Comparison of ENCODE assay signal across 8 cellular contexts in genomic region chr17:45293413-45294211, GRCh38. TPM values are rescaled to one million over a fixed set of nuclear protein-coding genes. Genes with fewer than 3 reads are reported as not detected.
A peak's percentile ranks its signal among the peaks of the same experiment; 100 is the strongest.
DNase-seq lines count a peak whose midpoint lies in the region; ATAC-seq and TF ChIP-seq lines count a peak whose summit lies in the region.

No MANE protein-coding gene starts in this region.

- no peaks in the 10 kb centered on the region for H3K27me3 Mint-ChIP-seq in naive thymus-derived CD8-positive, alpha-beta T cell

- ATAC-seq in naive thymus-derived CD8-positive, alpha-beta T cell = no peak
- ATAC-seq in GM18519 (IDR thresholded peaks at IDR 0.05; ENCODE audit: low FRiP score, unreplicated experiment) = no peak

- H3K4me1 Mint-ChIP-seq in naive thymus-derived CD8-positive, alpha-beta T cell = peaks cover 26 to 77% (median 68%) of the 10 kb centered on the region in 4 donors

- H3K36me3 Mint-ChIP-seq in naive thymus-derived CD8-positive, alpha-beta T cell = peaks cover 0 to 53% (median under 1%) of the 10 kb centered on the region in 3 donors

- DNase-seq in HK-2 (ENCODE audit: unreplicated experiment) (peak; percentile 87), WERI-Rb-1 (peak; percentile 70), fibroblast of pulmonary artery (ENCODE audit: low read depth) (peak; percentile 87), GM10248 (ENCODE audit: extremely low spot score) (no peak), NCI-H1092 (lab: John Stamatoyannopoulos, UW) (no peak)
- peak in 1 of 10 donors; percentile 49 for DNase-seq in naive thymus-derived CD8-positive, alpha-beta T cell

- no peak overlapping the region for H3K4me3 ChIP-seq in BLaER1 treated with 17β-estradiol and CSF1 and Interleukin-3, amounts not matched to agents 10 nM and 100 nM
- H3K4me3 ChIP-seq in WERI-Rb-1 (ENCODE audit: low read depth, low read length) = no peak overlapping the region
- no peak overlapping the region for H3K4me3 ChIP-seq in fibroblast of pulmonary artery (replicated peaks; ENCODE audit: low read depth, low read length)

- H3K27me3 ChIP-seq in BLaER1 treated with 17β-estradiol and CSF1 and Interleukin-3, amounts not matched to agents 10 nM and 100 nM = no peaks in the 10 kb centered on the region
- H3K27me3 ChIP-seq in WERI-Rb-1 (ENCODE audit: insufficient read depth, low read depth, severe bottlenecking) = no peaks in the 10 kb centered on the region

- H3K4me2 ChIP-seq in BLaER1 treated with 17β-estradiol and CSF1 and Interleukin-3, amounts not matched to agents 10 nM and 100 nM = peak overlapping the region; percentile 75 to 97 (median 92)

- CTCF ChIA-PET in GM10248 (lab: Yijun Ruan, JAX) = interaction anchor here (1.0 to 28.2 kb wide), 9 partner anchors 16 to 97 kb away, joined by 3 to 497 read pairs (median 5); partner anchors contain the start of gene MAP3K14

- peak overlapping the region; percentile 28 to 88 (median 74) for H3K27ac Mint-ChIP-seq in naive thymus-derived CD8-positive, alpha-beta T cell

- POLR2A ChIA-PET in naive thymus-derived CD8-positive, alpha-beta T cell (lab: Charles Lee) = interaction anchor here (1.3 to 1.6 kb wide), 3 partner anchors 19 to 26 kb away, joined by 4 to 9 read pairs (median 4); no protein-coding TSS in a partner anchor
- POLR2A ChIA-PET in GM10248 (lab: Yijun Ruan, JAX) = interaction anchor here (0.8 to 1.1 kb wide), 3 partner anchors 11 to 46 kb away, joined by 3 to 6 read pairs (median 3); no protein-coding TSS in a partner anchor

- H3K4me3 Mint-ChIP-seq in naive thymus-derived CD8-positive, alpha-beta T cell = no peak overlapping the region

- TF ChIP-seq CTCF in WERI-Rb-1 (IDR thresholded peaks at IDR 0.05; ENCODE audit: low read depth, low read length) = no peak
- peak; percentile 17 for TF ChIP-seq CTCF in fibroblast of pulmonary artery (IDR thresholded peaks at IDR 0.05; ENCODE audit: low read length, missing control alignments)
- TF ChIP-seq CTCF in GM10248 (IDR thresholded peaks at IDR 0.05; ENCODE audit: control extremely low read depth, extremely low read depth, low read depth, missing control alignments) = no peak

- no peaks in the 10 kb centered on the region for H3K9me3 ChIP-seq in BLaER1 treated with 17β-estradiol and CSF1 and Interleukin-3, amounts not matched to agents 10 nM and 100 nM (replicated peaks in 1 of 11)
- H3K9me3 ChIP-seq in WERI-Rb-1 (ENCODE audit: severe bottlenecking) = no peaks in the 10 kb centered on the region

- H3K9ac ChIP-seq in BLaER1 treated with 17β-estradiol and CSF1 and Interleukin-3, amounts not matched to agents 10 nM and 100 nM = peak overlapping the region in 9 of 11 experiments; percentile 13 to 59 (median 25); a peak in 13 of 22 replicates

- peaks cover 0 to 87% (median 66%) of the 10 kb centered on the region in 11 experiments; a peak in 18 of 22 replicates for H4K20me1 ChIP-seq in BLaER1 treated with 17β-estradiol and CSF1 and Interleukin-3, amounts not matched to agents 10 nM and 100 nM

- peaks cover 8 to 54% (median 24%) of the 10 kb centered on the region in 11 experiments; a peak in 17 of 22 replicates for H3K36me3 ChIP-seq in BLaER1 treated with 17β-estradiol and CSF1 and Interleukin-3, amounts not matched to agents 10 nM and 100 nM
- H3K36me3 ChIP-seq in WERI-Rb-1 = peaks cover 25% of the 10 kb centered on the region

- H3K4me1 ChIP-seq in BLaER1 treated with 17β-estradiol and CSF1 and Interleukin-3, amounts not matched to agents 10 nM and 100 nM = peaks cover 98 to 100% (median 99%) of the 10 kb centered on the region in 10 experiments

- H3K27ac ChIP-seq in BLaER1 treated with 17β-estradiol and CSF1 and Interleukin-3, amounts not matched to agents 10 nM and 100 nM = peak overlapping the region; percentile 16 to 90 (median 66); a peak in 20 of 22 replicates
- peak overlapping the region; percentile 24 for H3K27ac ChIP-seq in WERI-Rb-1

- H3K9me3 Mint-ChIP-seq in naive thymus-derived CD8-positive, alpha-beta T cell = no peaks in the 10 kb centered on the region

RNA-seq across cellular contexts. Expression of gene MAP3K14, which starts 23.2 kb away (rescaled TPM):
- total RNA-seq in naive thymus-derived CD8-positive, alpha-beta T cell = 10 to 100 TPM; 37.6 to 37.8 TPM
- polyA plus RNA-seq in naive thymus-derived CD8-positive, alpha-beta T cell = 1 to 10 TPM in 2 of 3 donors, under 1 TPM in 1; 0.73 to 7.2 (median 1.8) TPM

RNA-seq across cellular contexts. Expression of gene SPATA32, which starts 31.7 kb away (rescaled TPM):
- total RNA-seq in naive thymus-derived CD8-positive, alpha-beta T cell = under 1 TPM; 0.47 to 0.75 TPM
- polyA plus RNA-seq in naive thymus-derived CD8-positive, alpha-beta T cell = under 1 TPM; 0.30 to 0.81 (median 0.44) TPM

Comparison
In these comparisons a context has a peak if more than half of its experiments do, and no peak if none do; other contexts are left out.
1. DNase-seq: peak in HK-2 (single experiment), WERI-Rb-1 (single experiment) and fibroblast of pulmonary artery (single experiment); none in GM10248 (single experiment) and NCI-H1092 (single experiment).